22 cellular contexts compared by ENCODE assay signal in the genomic region with DNA sequence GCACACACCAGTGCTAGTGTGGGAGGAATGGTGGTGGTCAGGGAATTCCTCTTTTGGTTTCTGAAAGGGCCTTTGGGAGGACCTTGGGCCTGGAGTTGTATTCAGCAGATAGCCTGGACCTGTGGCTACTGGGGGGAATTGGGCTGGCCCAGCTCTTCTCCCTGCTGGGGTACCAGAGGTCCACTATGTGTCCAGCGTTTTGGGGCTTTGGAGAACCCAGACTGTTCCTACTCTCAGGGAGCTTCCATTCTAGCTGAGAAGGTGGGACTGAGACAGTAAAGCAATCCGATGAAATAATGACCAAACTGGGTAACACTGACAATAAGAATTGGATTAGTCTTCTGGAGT. TPM values are rescaled to one million over a fixed set of nuclear protein-coding genes. Genes with fewer than 3 reads are reported as not detected.
DNase-seq lines count a peak whose midpoint lies in the region; ATAC-seq, FAIRE-seq and TF ChIP-seq lines count a peak whose summit lies in the region.
"Had no signal": no experiment of that assay in that cellular context is flagged by ENCODE, and none has a peak within 500 bp of the region (broad histone marks: within the 10 kb centered on the region; RNA-seq: fewer than 3 reads in every experiment).

No MANE protein-coding gene starts in this region.

- peak overlapping the region; percentile 82 for H3K9ac ChIP-seq in keratinocyte (ENCODE audit: control insufficient read depth, extremely low read depth, insufficient read depth, low read length)
- H3K9ac ChIP-seq: neural progenitor cell had no signal

- peaks cover 3% of the 10 kb centered on the region for H3K9me1 ChIP-seq in keratinocyte (ENCODE audit: control insufficient read depth, extremely low read depth, insufficient read depth, low read length)

- H3K27ac ChIP-seq in keratinocyte (ENCODE audit: control insufficient read depth, insufficient read depth, low read length) (peak overlapping the region; percentile 71), small intestine (ENCODE audit: low read depth in 1 of 2, low read length in 1 of 2) (peak overlapping the region; percentile 81 to 85), gastroesophageal sphincter (no peak overlapping the region)
- H3K27ac ChIP-seq: neural progenitor cell, SJCRH30, tibial nerve had no signal

- H3K4me3 ChIP-seq in LNCaP clone FGC (ENCODE audit: low read depth, low read length) (peak overlapping the region; percentile 98), keratinocyte (ENCODE audit: control insufficient read depth in 2 of 3, extremely low read depth in 1 of 3, insufficient read depth in 2 of 3, low read depth in 1 of 3, low read length in 3 of 3) (peak overlapping the region; percentile 67 to 82 (median 70)), small intestine (ENCODE audit: low read depth in 1 of 2, low read length in 2 of 2) (peak overlapping the region in 1 of 2 donors; percentile 37), gastroesophageal sphincter (no peak overlapping the region)
- H3K4me3 ChIP-seq: neural progenitor cell, SJCRH30, tibial nerve had no signal

- no peak overlapping the region for H2AFZ ChIP-seq in keratinocyte (ENCODE audit: control insufficient read depth, low read length)
- H2AFZ ChIP-seq: neural progenitor cell had no signal

- peak overlapping the region; percentile 93 for H3K4me2 ChIP-seq in keratinocyte (ENCODE audit: control insufficient read depth, extremely low read depth, insufficient read depth, low read depth, low read length)
- H3K4me2 ChIP-seq: neural progenitor cell had no signal

- no peak for TF ChIP-seq EP300 in gastroesophageal sphincter (IDR thresholded peaks at IDR 0.05)

- TF ChIP-seq POLR2A in gastroesophageal sphincter (IDR thresholded peaks at IDR 0.05): no peak

- peaks cover 7% of the 10 kb centered on the region for H4K20me1 ChIP-seq in keratinocyte (ENCODE audit: control insufficient read depth, extremely low read depth, insufficient read depth, low read length)

- H3K27me3 ChIP-seq in keratinocyte (ENCODE audit: control insufficient read depth, extremely low read depth, insufficient read depth, low read length): no peaks in the 10 kb centered on the region
- H3K27me3 ChIP-seq in small intestine (ENCODE audit: control insufficient read depth in 2 of 2, insufficient read depth in 2 of 2, low read length in 2 of 2): peaks cover 0 to 7% of the 10 kb centered on the region in 2 donors
- peaks cover 48% of the 10 kb centered on the region for H3K27me3 ChIP-seq in gastroesophageal sphincter
- H3K27me3 ChIP-seq: foreskin keratinocyte had no signal

- H3K36me3 ChIP-seq in keratinocyte (ENCODE audit: control insufficient read depth in 2 of 2, extremely low read depth in 1 of 2, insufficient read depth in 2 of 2, low read length in 2 of 2) (peaks cover 20 to 41% of the 10 kb centered on the region in 2 experiments), small intestine (ENCODE audit: control insufficient read depth in 2 of 2, insufficient read depth in 2 of 2, low read length in 2 of 2) (no peaks in the 10 kb centered on the region), gastroesophageal sphincter (no peaks in the 10 kb centered on the region)
- H3K36me3 ChIP-seq: neural progenitor cell, SJCRH30, tibial nerve had no signal

- H3K9me3 ChIP-seq in keratinocyte (ENCODE audit: control insufficient read depth, low read depth, low read length): no peaks in the 10 kb centered on the region
- no peaks in the 10 kb centered on the region for H3K9me3 ChIP-seq in small intestine (ENCODE audit: control insufficient read depth, low read depth)
- H3K9me3 ChIP-seq in gastroesophageal sphincter: no peaks in the 10 kb centered on the region
- H3K9me3 ChIP-seq: SJCRH30, tibial nerve had no signal

- TF ChIP-seq CTCF in LNCaP clone FGC (IDR thresholded peaks at IDR 0.05; ENCODE audit: control insufficient read depth, extremely low read depth, insufficient read depth) (no peak), keratinocyte (optimal IDR thresholded peaks at IDR 0.05 in 1 of 3, IDR thresholded peaks at IDR 0.05 in 1 of 3, conservative IDR thresholded peaks at IDR 0.05 in 1 of 3; ENCODE audit: extremely low read depth in 1 of 3, insufficient read depth in 2 of 3, low read length in 3 of 3) (no peak), gastroesophageal sphincter (IDR thresholded peaks at IDR 0.05) (no peak)

- FAIRE-seq in keratinocyte (lab: Jason Lieb, UNC) (no peak), small intestine (lab: Jason Lieb, UNC) (no peak)
- FAIRE-seq: astrocyte, colon had no signal

- no peak for DNase-seq in LNCaP clone FGC (ENCODE audit: low read depth)
- peak; percentile 17 for DNase-seq in amniotic epithelial cell (ENCODE audit: low read depth)
- no peak for DNase-seq in keratinocyte (ENCODE audit: low read depth, low spot score)
- DNase-seq in small intestine: no peak
- DNase-seq in hypothalamus (lab: John Stamatoyannopoulos, UW): no peak
- no peak for DNase-seq in hippocampal formation (lab: John Stamatoyannopoulos, UW)
- DNase-seq: activated naive CD4-positive, alpha-beta T cell; GOT3; NCI-H1105; NCI-H2107; NCI-H524 treated with DMSO at 0.1 percent for 48 hours; right cardiac atrium; SJCRH30 had no signal

- H3K4me1 ChIP-seq in keratinocyte (ENCODE audit: control insufficient read depth, extremely low read depth, insufficient read depth, low read length): peaks cover 61% of the 10 kb centered on the region
- peaks cover 0 to 5% of the 10 kb centered on the region in 2 donors for H3K4me1 ChIP-seq in small intestine (ENCODE audit: control insufficient read depth in 2 of 2, insufficient read depth in 1 of 2, low read depth in 1 of 2, low read length in 1 of 2)
- peaks cover 0 to 28% (median 9%) of the 10 kb centered on the region in 3 donors for H3K4me1 ChIP-seq in gastroesophageal sphincter
- H3K4me1 ChIP-seq: SJCRH30 had no signal

- ATAC-seq in gastroesophageal sphincter (no peak), GM18502 (IDR thresholded peaks at IDR 0.05; ENCODE audit: poor library complexity, unreplicated experiment) (no peak)

- peaks cover 74% of the 10 kb centered on the region for H3K79me2 ChIP-seq in keratinocyte (ENCODE audit: control insufficient read depth, insufficient read depth, low read length)

- WGBS in small intestine, 3 donors: 62 to 87% (median 69%) methylated on average over 2 of the region's 2 CpGs
- WGBS in gastroesophageal sphincter (ENCODE audit: low coverage in 1 of 2), 2 donors: no CpG with 5 or more reads among the region's 2 CpGs

- dilution Hi-C loops in keratinocyte (cut with MboI; ENCODE audit: extremely low pct_ligation_motif_present, low sequenced_read_pairs): no loop called here

RNA-seq across cellular contexts. Expression of a gene that starts 2.4 kb away (rescaled TPM):
- polyA plus RNA-seq in keratinocyte (50.7 to 155 TPM (median 66.7 TPM) in 3 replicates), small intestine (10 to 100 TPM in 2 of 3 donors, 1 to 10 TPM in 1; 5.4 to 28.1 (median 17.4) TPM)
- polyA plus RNA-seq in keratinocyte (2011; ENCODE audit: low read depth): 34.9 TPM
- 66.6 and 129 TPM in 2 replicates for polyA plus RNA-seq in keratinocyte (2011; cell fraction: cytosol; rRNA removed)
- 115 and 162 TPM in 2 replicates for polyA plus RNA-seq in keratinocyte (2011; cell fraction: nucleus; rRNA removed)
- polyA plus RNA-seq in keratinocyte (2012; ENCODE audit: low replicate concordance): 41.8 and 249 TPM in 2 replicates
- polyA minus RNA-seq in keratinocyte: 47.1 to 355 TPM (median 69.7 TPM) in 3 replicates
- 128 TPM for polyA minus RNA-seq in keratinocyte (2011; cell fraction: cytosol; rRNA and poly(A)+ RNA removed)
- polyA minus RNA-seq in keratinocyte (2011; cell fraction: nucleus; rRNA and poly(A)+ RNA removed): 133 and 152 TPM in 2 replicates
- total RNA-seq in gastroesophageal sphincter: 1 to 10 TPM in 1 of 4 donors, not detected in 3; 7.3 TPM
- total RNA-seq: activated CD4-positive, alpha-beta memory T cell treated with anti-CD3 and anti-CD28 coated beads for 36 hours; SJCRH30 had no signal

RNA-seq across cellular contexts. Expression of a gene that starts 12.0 kb away (rescaled TPM):
- polyA plus RNA-seq in keratinocyte (17.2 to 30.4 TPM (median 21.3 TPM) in 3 replicates), small intestine (10 to 100 TPM in 2 of 3 donors, 1 to 10 TPM in 1; 7.0 to 26.6 (median 20.6) TPM)
- 13.2 TPM for polyA plus RNA-seq in keratinocyte (2011; ENCODE audit: low read depth)
- 9.5 and 18.5 TPM in 2 replicates for polyA plus RNA-seq in keratinocyte (2011; cell fraction: cytosol; rRNA removed)
- polyA plus RNA-seq in keratinocyte (2011; cell fraction: nucleus; rRNA removed): 80.5 and 131 TPM in 2 replicates
- 15.7 and 35.8 TPM in 2 replicates for polyA plus RNA-seq in keratinocyte (2012; ENCODE audit: low replicate concordance)
- polyA minus RNA-seq in keratinocyte: 19.1 to 70.4 TPM (median 26.5 TPM) in 3 replicates
- 18.8 TPM for polyA minus RNA-seq in keratinocyte (2011; cell fraction: cytosol; rRNA and poly(A)+ RNA removed)
- polyA minus RNA-seq in keratinocyte (2011; cell fraction: nucleus; rRNA and poly(A)+ RNA removed): 27.4 and 29.4 TPM in 2 replicates
- total RNA-seq in gastroesophageal sphincter: 10 to 100 TPM; 45.0 to 75.3 (median 59.8) TPM

RNA-seq across cellular contexts. Expression of a gene that starts 25.6 kb away (rescaled TPM):
- polyA plus RNA-seq in keratinocyte: 0.06 to 0.09 TPM (median 0.07 TPM) in 3 replicates
- polyA plus RNA-seq in keratinocyte (2011; ENCODE audit: low read depth): 0.04 TPM
- 0.04 TPM in 2 replicates for polyA plus RNA-seq in keratinocyte (2011; cell fraction: cytosol; rRNA removed)
- 0.19 and 0.35 TPM in 2 replicates for polyA plus RNA-seq in keratinocyte (2011; cell fraction: nucleus; rRNA removed)
- polyA plus RNA-seq in keratinocyte (2012; ENCODE audit: low replicate concordance): 0.03 and 0.06 TPM in 2 replicates
- 0.03 to 0.43 TPM in 2 of 3 replicates, not detected in the other for polyA minus RNA-seq in keratinocyte
- polyA minus RNA-seq in keratinocyte (2011; cell fraction: cytosol; rRNA and poly(A)+ RNA removed): not detected
- polyA minus RNA-seq in keratinocyte (2011; cell fraction: nucleus; rRNA and poly(A)+ RNA removed): 0.21 and 0.23 TPM in 2 replicates
- under 1 TPM in 1 of 3 donors, not detected in 2; 0.03 TPM for polyA plus RNA-seq in small intestine
- under 1 TPM in 3 of 4 donors, not detected in 1; 0.15 to 0.94 (median 0.16) TPM for total RNA-seq in gastroesophageal sphincter
- total RNA-seq: T-helper 1 cell treated with Interleukin-12 subunit alpha and Interleukin-12 subunit beta and Interleukin-4 antibody, amounts not matched to agents 30 ng/mL and 1 ng/mL, for 36 hours had no signal

RNA-seq across cellular contexts. Expression of a gene that starts 26.7 kb away (rescaled TPM):
- polyA plus RNA-seq in keratinocyte (5.1 to 9.5 TPM (median 9.0 TPM) in 3 replicates), small intestine (under 1 TPM in 2 of 3 donors, not detected in 1; 0.13 to 0.45 TPM)
- polyA plus RNA-seq in keratinocyte (2011; ENCODE audit: low read depth): 2.4 TPM
- 1.9 and 2.1 TPM in 2 replicates for polyA plus RNA-seq in keratinocyte (2011; cell fraction: cytosol; rRNA removed)
- 30.5 and 34.7 TPM in 2 replicates for polyA plus RNA-seq in keratinocyte (2011; cell fraction: nucleus; rRNA removed)
- 0.85 and 9.1 TPM in 2 replicates for polyA plus RNA-seq in keratinocyte (2012; ENCODE audit: low replicate concordance)
- 1.4 to 6.3 TPM (median 4.1 TPM) in 3 replicates for polyA minus RNA-seq in keratinocyte
- 5.6 TPM for polyA minus RNA-seq in keratinocyte (2011; cell fraction: cytosol; rRNA and poly(A)+ RNA removed)
- 4.7 and 7.4 TPM in 2 replicates for polyA minus RNA-seq in keratinocyte (2011; cell fraction: nucleus; rRNA and poly(A)+ RNA removed)
- under 1 TPM in 2 of 4 donors, not detected in 2; 0.27 to 0.31 TPM for total RNA-seq in gastroesophageal sphincter
- total RNA-seq: SJCRH30 had no signal

RNA-seq across cellular contexts. Expression of a gene that starts 56.3 kb away (rescaled TPM):
- polyA plus RNA-seq in keratinocyte (25.5 to 28.5 TPM (median 28.2 TPM) in 3 replicates), small intestine (10 to 100 TPM; 18.1 to 19.5 (median 19.5) TPM)
- 11.0 TPM for polyA plus RNA-seq in keratinocyte (2011; ENCODE audit: low read depth)
- polyA plus RNA-seq in keratinocyte (2011; cell fraction: cytosol; rRNA removed): 14.4 and 15.4 TPM in 2 replicates
- 58.5 and 61.1 TPM in 2 replicates for polyA plus RNA-seq in keratinocyte (2011; cell fraction: nucleus; rRNA removed)
- 20.2 and 28.1 TPM in 2 replicates for polyA plus RNA-seq in keratinocyte (2012; ENCODE audit: low replicate concordance)
- 15.0 to 22.0 TPM (median 20.6 TPM) in 3 replicates for polyA minus RNA-seq in keratinocyte
- polyA minus RNA-seq in keratinocyte (2011; cell fraction: cytosol; rRNA and poly(A)+ RNA removed): 16.1 TPM
- 22.8 and 23.6 TPM in 2 replicates for polyA minus RNA-seq in keratinocyte (2011; cell fraction: nucleus; rRNA and poly(A)+ RNA removed)
- 10 to 100 TPM; 10.7 to 26.3 (median 21.3) TPM for total RNA-seq in gastroesophageal sphincter

Comparison
In these comparisons a context has a peak if more than half of its experiments do, and no peak if none do; other contexts are left out.
1. H3K4me3 ChIP-seq: peak in LNCaP clone FGC (single experiment) and keratinocyte (3 of 3); none in gastroesophageal sphincter (0 of 2).
2. H3K27ac ChIP-seq: peak in keratinocyte (single experiment) and small intestine (2 of 2); none in gastroesophageal sphincter (0 of 4).